ENCODE assay signal across 8 cellular contexts in genomic region chr9:14312721-14313377, GRCh38. TPM values are rescaled to one million over a fixed set of nuclear protein-coding genes. Genes with fewer than 3 reads are reported as not detected.
DNase-seq lines count a peak whose midpoint lies in the region; ATAC-seq and TF ChIP-seq lines count a peak whose summit lies in the region.

No MANE protein-coding gene starts in this region.

- peak overlapping the region; percentile 74 for H3K9ac ChIP-seq in rectal smooth muscle tissue (ENCODE audit: low read length)

- H3K27me3 Mint-ChIP-seq in T-helper 1 cell treated with Interleukin-12 subunit alpha and Interleukin-12 subunit beta and Interleukin-4 antibody, amounts not matched to agents 30 μg/mL and 1 μg/mL, for 36 hours (ENCODE audit: low read depth): peaks cover 74% of the 10 kb centered on the region
- H3K27me3 Mint-ChIP-seq in activated CD8-positive, alpha-beta T cell treated with anti-CD3 and anti-CD28 coated beads, Interleukin-2, amount 10 ng/mL, durations not matched to agents 7 days and 5 days (ENCODE audit: low read depth): peaks cover 48% of the 10 kb centered on the region

- no peak for ATAC-seq in activated CD8-positive, alpha-beta T cell treated with anti-CD3 and anti-CD28 coated beads, Interleukin-2, amount 10 ng/mL, durations not matched to agents 7 days and 5 days
- ATAC-seq in left cardiac atrium (no peak), GM21515 (IDR thresholded peaks at IDR 0.05; ENCODE audit: unreplicated experiment) (no peak), HG03108 (IDR thresholded peaks at IDR 0.05; ENCODE audit: unreplicated experiment) (no peak)

- no peaks in the 10 kb centered on the region for H3K27me3 ChIP-seq in rectal smooth muscle tissue (ENCODE audit: control insufficient read depth, insufficient read depth, low read length)

- peaks cover 12% of the 10 kb centered on the region for H3K4me1 ChIP-seq in rectal smooth muscle tissue (ENCODE audit: control insufficient read depth, insufficient read depth, low read length)

- peak overlapping the region; percentile 81 for H3K4me3 Mint-ChIP-seq in T-helper 1 cell treated with Interleukin-12 subunit alpha and Interleukin-12 subunit beta and Interleukin-4 antibody, amounts not matched to agents 30 μg/mL and 1 μg/mL, for 36 hours
- peak overlapping the region; percentile 68 for H3K4me3 Mint-ChIP-seq in activated CD8-positive, alpha-beta T cell treated with anti-CD3 and anti-CD28 coated beads, Interleukin-2, amount 10 ng/mL, durations not matched to agents 7 days and 5 days

- H3K27ac ChIP-seq in rectal smooth muscle tissue (ENCODE audit: low read depth, low read length): peak overlapping the region; percentile 76

- no peak for TF ChIP-seq CTCF in GM10266 (IDR thresholded peaks at IDR 0.05; ENCODE audit: control insufficient read depth, insufficient read depth, low read depth, missing control alignments)

- DNase-seq in T-helper 1 cell (no peak), left cardiac atrium (peak; percentile 34), GM10266 (ENCODE audit: extremely low spot score) (no peak)
- DNase-seq in activated CD8-positive, alpha-beta T cell treated with anti-CD3 and anti-CD28 coated beads, Interleukin-2, amount 10 ng/mL, durations not matched to agents 7 days and 5 days: no peak

- CTCF ChIA-PET in activated CD8-positive, alpha-beta T cell treated with anti-CD3 and anti-CD28 coated beads, Interleukin-2, amount 10 ng/mL, durations not matched to agents 7 days and 5 days (lab: Charles Lee): interaction anchor here (1.3 kb wide), 1 partner anchor 40 kb away, joined by 5 read pairs; no protein-coding TSS in a partner anchor

- no peaks in the 10 kb centered on the region for H3K36me3 ChIP-seq in rectal smooth muscle tissue (ENCODE audit: control insufficient read depth, insufficient read depth, low read length)

- H3K4me3 ChIP-seq in rectal smooth muscle tissue (ENCODE audit: low read length): peak overlapping the region; percentile 86

- H3K27ac Mint-ChIP-seq in T-helper 1 cell treated with Interleukin-12 subunit alpha and Interleukin-12 subunit beta and Interleukin-4 antibody, amounts not matched to agents 30 μg/mL and 1 μg/mL, for 36 hours: no peak overlapping the region
- peak overlapping the region; percentile 30 for H3K27ac Mint-ChIP-seq in activated CD8-positive, alpha-beta T cell treated with anti-CD3 and anti-CD28 coated beads, Interleukin-2, amount 10 ng/mL, durations not matched to agents 7 days and 5 days

- POLR2A ChIA-PET in activated CD8-positive, alpha-beta T cell treated with anti-CD3 and anti-CD28 coated beads, Interleukin-2, amount 10 ng/mL, durations not matched to agents 7 days and 5 days (lab: Charles Lee): no interaction called here

- H3K36me3 Mint-ChIP-seq in T-helper 1 cell treated with Interleukin-12 subunit alpha and Interleukin-12 subunit beta and Interleukin-4 antibody, amounts not matched to agents 30 μg/mL and 1 μg/mL, for 36 hours (ENCODE audit: low read depth): peaks cover 4% of the 10 kb centered on the region
- peaks cover 9% of the 10 kb centered on the region for H3K36me3 Mint-ChIP-seq in activated CD8-positive, alpha-beta T cell treated with anti-CD3 and anti-CD28 coated beads, Interleukin-2, amount 10 ng/mL, durations not matched to agents 7 days and 5 days (ENCODE audit: low read depth)

- intact Hi-C loops in left cardiac atrium (cut with DNase I): loop anchor here (5.0 kb wide), 3 partner anchors 34 to 216 kb away; no protein-coding TSS in a partner anchor

- no peaks in the 10 kb centered on the region for H3K9me3 Mint-ChIP-seq in T-helper 1 cell treated with Interleukin-12 subunit alpha and Interleukin-12 subunit beta and Interleukin-4 antibody, amounts not matched to agents 30 μg/mL and 1 μg/mL, for 36 hours
- H3K9me3 Mint-ChIP-seq in activated CD8-positive, alpha-beta T cell treated with anti-CD3 and anti-CD28 coated beads, Interleukin-2, amount 10 ng/mL, durations not matched to agents 7 days and 5 days (ENCODE audit: insufficient read depth): no peaks in the 10 kb centered on the region

- peaks cover 15% of the 10 kb centered on the region for H3K4me1 Mint-ChIP-seq in T-helper 1 cell treated with Interleukin-12 subunit alpha and Interleukin-12 subunit beta and Interleukin-4 antibody, amounts not matched to agents 30 μg/mL and 1 μg/mL, for 36 hours (ENCODE audit: low read depth)
- peaks cover 16% of the 10 kb centered on the region for H3K4me1 Mint-ChIP-seq in activated CD8-positive, alpha-beta T cell treated with anti-CD3 and anti-CD28 coated beads, Interleukin-2, amount 10 ng/mL, durations not matched to agents 7 days and 5 days (ENCODE audit: low read depth)

RNA-seq across cellular contexts. Expression of gene NFIB, which starts 1.1 kb away (rescaled TPM):
- not detected for total RNA-seq in activated CD8-positive, alpha-beta T cell treated with anti-CD3 and anti-CD28 coated beads, Interleukin-2, amount 10 ng/mL, durations not matched to agents 7 days and 5 days
- 100 to 1,000 TPM; 110 to 118 TPM for total RNA-seq in left cardiac atrium

Comparison
In these comparisons a context has a peak if more than half of its experiments do, and no peak if none do; other contexts are left out.
1. RNA of gene NFIB, which starts 1.1 kb away (total RNA-seq): 110 to 118 TPM in left cardiac atrium; not detected in activated CD8-positive, alpha-beta T cell treated with anti-CD3 and anti-CD28 coated beads, Interleukin-2, amount 10 ng/mL, durations not matched to agents 7 days and 5 days; every median in the first group is over 100 times any median in the second.